ENCODE assay signal across 9 cellular contexts in genomic region chr15:72365844-72366243, GRCh38. TPM values are rescaled to one million over a fixed set of nuclear protein-coding genes. Genes with fewer than 3 reads are reported as not detected.
DNase-seq lines count a peak whose midpoint lies in the region; ATAC-seq and TF ChIP-seq lines count a peak whose summit lies in the region.
"Had no signal": no experiment of that assay in that cellular context is flagged by ENCODE, and none has a peak within 500 bp of the region (broad histone marks: within the 10 kb centered on the region; RNA-seq: fewer than 3 reads in every experiment).

No MANE protein-coding gene starts in this region.

- no peak overlapping the region for H3K4me3 Mint-ChIP-seq in activated CD4-positive, alpha-beta T cell treated with anti-CD3 and anti-CD28 coated beads, Interleukin-2, amount 10 ng/mL, durations not matched to agents 7 days and 5 days

- H3K36me3 Mint-ChIP-seq in activated CD4-positive, alpha-beta T cell treated with anti-CD3 and anti-CD28 coated beads, Interleukin-2, amount 10 ng/mL, durations not matched to agents 7 days and 5 days (ENCODE audit: low read depth), result peaks cover 25% of the 10 kb centered on the region

- H3K4me3 ChIP-seq in OCI-LY7 (ENCODE audit: low read depth, low read length, poor library complexity, severe bottlenecking), result no peak overlapping the region
- no peak overlapping the region for H3K4me3 ChIP-seq in neutrophil (ENCODE audit: low read depth in 1 of 2, low read length in 1 of 2)
- no peak overlapping the region for H3K4me3 ChIP-seq in brain microvascular endothelial cell (ENCODE audit: low read depth, low read length)

- H3K9me3 Mint-ChIP-seq in activated CD4-positive, alpha-beta T cell treated with anti-CD3 and anti-CD28 coated beads, Interleukin-2, amount 10 ng/mL, durations not matched to agents 7 days and 5 days, result peaks cover 5% of the 10 kb centered on the region

- H3K4me2 ChIP-seq in OCI-LY7 (ENCODE audit: low read length), result peak overlapping the region; percentile 24

- H3K36me3 ChIP-seq in OCI-LY7 (ENCODE audit: insufficient read depth, low read length) (peaks cover 31% of the 10 kb centered on the region), neutrophil (no peaks in the 10 kb centered on the region), brain microvascular endothelial cell (replicated peaks) (no peaks in the 10 kb centered on the region)

- POLR2A ChIA-PET in activated CD4-positive, alpha-beta T cell treated with anti-CD3 and anti-CD28 coated beads, Interleukin-2, amount 10 ng/mL, durations not matched to agents 7 days and 5 days (lab: Charles Lee), result no interaction called here
- POLR2A ChIA-PET in OCI-LY7 (lab: Charles Lee), result interaction anchor here (0.7 kb wide), 3 partner anchors 14 to 152 kb away, joined by 3 to 5 read pairs (median 4); no protein-coding TSS in a partner anchor

- peaks cover 27% of the 10 kb centered on the region for H3K4me1 Mint-ChIP-seq in activated CD4-positive, alpha-beta T cell treated with anti-CD3 and anti-CD28 coated beads, Interleukin-2, amount 10 ng/mL, durations not matched to agents 7 days and 5 days

- peak overlapping the region; percentile 0 for H3K27ac Mint-ChIP-seq in activated CD4-positive, alpha-beta T cell treated with anti-CD3 and anti-CD28 coated beads, Interleukin-2, amount 10 ng/mL, durations not matched to agents 7 days and 5 days

- TF ChIP-seq CTCF in OCI-LY7 (conservative IDR thresholded peaks at IDR 0.05; ENCODE audit: low read length) (no peak), neutrophil (IDR thresholded peaks at IDR 0.05) (no peak), brain microvascular endothelial cell (IDR thresholded peaks at IDR 0.05; ENCODE audit: low read depth, low read length, missing control alignments) (no peak)

- DNase-seq in activated CD4-positive, alpha-beta T cell treated with anti-CD3 and anti-CD28 coated beads, Interleukin-2, amount 10 ng/mL, durations not matched to agents 7 days and 5 days, result peak; percentile 61
- no peak for DNase-seq in activated CD4-positive, alpha-beta T cell treated with anti-CD3 and anti-CD28 coated beads, Interleukin-2, amount 50 U/mL, for 48 hours
- DNase-seq in OCI-LY7 (ENCODE audit: low spot score) (peak; percentile 23), brain microvascular endothelial cell (no peak), SK-N-DZ (ENCODE audit: low spot score) (no peak)
- DNase-seq in stimulated activated CD4-positive, alpha-beta T cell treated with anti-CD3 and anti-CD28 coated beads, Interleukin-4, amount 100 ng/mL, for 1 hour, result no peak

- no peaks in the 10 kb centered on the region for H3K9me2 ChIP-seq in OCI-LY7 (ENCODE audit: insufficient read depth, low read length)

- H3K27me3 ChIP-seq in neutrophil, result no peaks in the 10 kb centered on the region
- no peaks in the 10 kb centered on the region for H3K27me3 ChIP-seq in brain microvascular endothelial cell (replicated peaks)

- CTCF ChIA-PET in activated CD4-positive, alpha-beta T cell treated with anti-CD3 and anti-CD28 coated beads, Interleukin-2, amount 10 ng/mL, durations not matched to agents 7 days and 5 days (lab: Charles Lee), result interaction anchor here (0.6 to 1.7 kb wide), 2 partner anchors 10 to 702 kb away, joined by 3 to 4 read pairs; partner anchors contain the start of gene HEXA
- CTCF ChIA-PET in OCI-LY7 (lab: Charles Lee; ENCODE audit: unreplicated experiment), result no interaction called here

- H3K27ac ChIP-seq in OCI-LY7 (ENCODE audit: low read depth, low read length, poor library complexity, severe bottlenecking) (peak overlapping the region; percentile 14), neutrophil (peak overlapping the region; percentile 84), brain microvascular endothelial cell (no peak overlapping the region)

- ATAC-seq in HG02884 (IDR thresholded peaks at IDR 0.05; ENCODE audit: unreplicated experiment), result peak; percentile 75

- H3K27me3 Mint-ChIP-seq in activated CD4-positive, alpha-beta T cell treated with anti-CD3 and anti-CD28 coated beads, Interleukin-2, amount 10 ng/mL, durations not matched to agents 7 days and 5 days, result no peaks in the 10 kb centered on the region

- intact Hi-C loops in OCI-LY7 (cut with micrococcal nuclease; ENCODE audit: unreplicated experiment), result no loop called here

- H3K4me1 ChIP-seq in OCI-LY7 (ENCODE audit: insufficient read depth, low read length, poor library complexity, severe bottlenecking) (peaks cover 12% of the 10 kb centered on the region), neutrophil (ENCODE audit: control insufficient read depth in 1 of 2, insufficient read depth in 1 of 2, low read depth in 1 of 2, low read length in 1 of 2) (peaks cover 56 to 59% of the 10 kb centered on the region in 2 experiments)

- no peaks in the 10 kb centered on the region for H4K20me1 ChIP-seq in OCI-LY7 (ENCODE audit: insufficient read depth, low read length)

- no peaks in the 10 kb centered on the region for H3K79me2 ChIP-seq in OCI-LY7 (ENCODE audit: insufficient read depth, low read depth, low read length)

- BruUV-seq in OCI-LY7 (replicated peaks; lab: Mats Ljungman, UMichigan), result no TSS peak

- no peak overlapping the region for H2AFZ ChIP-seq in OCI-LY7 (ENCODE audit: low read length)

- no peaks in the 10 kb centered on the region for H3K9me3 ChIP-seq in OCI-LY7 (ENCODE audit: low read length)
- H3K9me3 ChIP-seq in neutrophil, result no peaks in the 10 kb centered on the region

- in situ Hi-C loops in brain microvascular endothelial cell (cut with HindIII; ENCODE audit: low pct_ligation_motif_present, low sequenced_read_pairs), result no loop called here

RNA-seq across cellular contexts. Expression of gene HEXA, which starts 10.0 kb away (rescaled TPM):
- total RNA-seq in activated CD4-positive, alpha-beta T cell treated with anti-CD3 and anti-CD28 coated beads, Interleukin-2, amount 10 ng/mL, durations not matched to agents 7 days and 5 days, result 10 to 100 TPM; 83.6 to 94.1 TPM
- 36.2 and 51.3 TPM in 2 replicates for total RNA-seq in OCI-LY7 (2014; rRNA removed; shearing (Covaris generic))
- 80.2 and 82.6 TPM in 2 replicates for total RNA-seq in OCI-LY7 (2022)
- 66.5 and 67.2 TPM in 2 replicates for polyA plus RNA-seq in SK-N-DZ (2014; cell fraction: cytosol; rRNA removed)
- polyA plus RNA-seq in SK-N-DZ (2014; cell fraction: nucleus; rRNA removed), result 155 and 158 TPM in 2 replicates

RNA-seq across cellular contexts. Expression of gene TMEM202, which starts 32.3 kb away (rescaled TPM):
- not detected for total RNA-seq in activated CD4-positive, alpha-beta T cell treated with anti-CD3 and anti-CD28 coated beads, Interleukin-2, amount 10 ng/mL, durations not matched to agents 7 days and 5 days
- total RNA-seq in OCI-LY7 (2014; rRNA removed; shearing (Covaris generic)), result 1.1 TPM in 1 of 2 replicates, not detected in the other
- total RNA-seq in OCI-LY7 (2022), result not detected in 2 replicates
- not detected in 2 replicates for polyA plus RNA-seq in SK-N-DZ (2014; cell fraction: cytosol; rRNA removed)
- not detected in 2 replicates for polyA plus RNA-seq in SK-N-DZ (2014; cell fraction: nucleus; rRNA removed)
- total RNA-seq: LHCN-M2 had no signal

RNA-seq across cellular contexts. Expression of gene CELF6, which starts 45.9 kb away (rescaled TPM):
- 1 to 10 TPM; 1.0 to 1.2 TPM for total RNA-seq in activated CD4-positive, alpha-beta T cell treated with anti-CD3 and anti-CD28 coated beads, Interleukin-2, amount 10 ng/mL, durations not matched to agents 7 days and 5 days
- 0.62 and 0.79 TPM in 2 replicates for total RNA-seq in OCI-LY7 (2014; rRNA removed; shearing (Covaris generic))
- 0.78 TPM in 1 of 2 replicates, not detected in the other for total RNA-seq in OCI-LY7 (2022)
- polyA plus RNA-seq in SK-N-DZ (2014; cell fraction: cytosol; rRNA removed), result 3.0 and 3.4 TPM in 2 replicates
- polyA plus RNA-seq in SK-N-DZ (2014; cell fraction: nucleus; rRNA removed), result 6.7 and 7.7 TPM in 2 replicates

Comparison
In these comparisons a context has a peak if more than half of its experiments do, and no peak if none do; other contexts are left out.
1. DNase-seq: peak in activated CD4-positive, alpha-beta T cell treated with anti-CD3 and anti-CD28 coated beads, Interleukin-2, amount 10 ng/mL, durations not matched to agents 7 days and 5 days (single experiment) and OCI-LY7 (single experiment); none in activated CD4-positive, alpha-beta T cell treated with anti-CD3 and anti-CD28 coated beads, Interleukin-2, amount 50 U/mL, for 48 hours (0 of 2), stimulated activated CD4-positive, alpha-beta T cell treated with anti-CD3 and anti-CD28 coated beads, Interleukin-4, amount 100 ng/mL, for 1 hour (single experiment), brain microvascular endothelial cell (single experiment) and SK-N-DZ (single experiment).